Comparison of ENCODE assay signal across 10 cellular contexts in genomic region chr15:40846846-40847224, GRCh38. TPM values are rescaled to one million over a fixed set of nuclear protein-coding genes. Genes with fewer than 3 reads are reported as not detected.
DNase-seq lines count a peak whose midpoint lies in the region; ATAC-seq and TF ChIP-seq lines count a peak whose summit lies in the region.
"Had no signal": no experiment of that assay in that cellular context is flagged by ENCODE, and none has a peak within 500 bp of the region (broad histone marks: within the 10 kb centered on the region; RNA-seq: fewer than 3 reads in every experiment).

No MANE protein-coding gene starts in this region.

- H3F3A ChIP-seq in PC-3 (ENCODE audit: low read length, unreplicated experiment): no peaks in the 10 kb centered on the region

- ATAC-seq in GM21529 (IDR thresholded peaks at IDR 0.05; ENCODE audit: unreplicated experiment): peak; percentile 10
- no peak for ATAC-seq in PC-3
- ATAC-seq in activated CD4-positive, CD25-positive, alpha-beta regulatory T cell treated with anti-CD3 and anti-CD28 coated beads, Interleukin-2, amount 50 U/mL, for 24 hours: no peak
- no peak for ATAC-seq in GM18502 (IDR thresholded peaks at IDR 0.05; ENCODE audit: poor library complexity, unreplicated experiment)

- H3K27me3 ChIP-seq in PC-3 (ENCODE audit: low read length): no peaks in the 10 kb centered on the region
- H3K27me3 ChIP-seq in iPS-15b (ENCODE audit: control insufficient read depth, insufficient read depth, low read length): peaks cover 5% of the 10 kb centered on the region
- no peaks in the 10 kb centered on the region for H3K27me3 ChIP-seq in thyroid gland

- H3K9ac ChIP-seq in PC-3 (ENCODE audit: low read length) (peak overlapping the region; percentile 44), iPS-15b (ENCODE audit: low read depth, low read length) (peak overlapping the region; percentile 6)

- no peaks in the 10 kb centered on the region for H3K9me3 ChIP-seq in PC-3 (ENCODE audit: low read length)
- no peaks in the 10 kb centered on the region for H3K9me3 ChIP-seq in iPS-15b (ENCODE audit: control insufficient read depth, insufficient read depth, low read length)
- H3K9me3 ChIP-seq in thyroid gland: no peaks in the 10 kb centered on the region

- no peaks in the 10 kb centered on the region for H3K9me2 ChIP-seq in PC-3 (replicated peaks; ENCODE audit: low read length)

- H3K27ac ChIP-seq in PC-3 (ENCODE audit: low read length) (peak overlapping the region; percentile 53), thyroid gland (peak overlapping the region; percentile 63 to 90 (median 71))
- H3K27ac ChIP-seq: SJSA1 had no signal

- H3K36me3 ChIP-seq in PC-3 (ENCODE audit: low read depth, low read length) (peaks cover 15% of the 10 kb centered on the region; the same call in 1 of the 2 replicates), iPS-15b (ENCODE audit: control insufficient read depth, insufficient read depth, low read length) (peaks cover 20% of the 10 kb centered on the region), thyroid gland (no peaks in the 10 kb centered on the region)
- H3K36me3 ChIP-seq: SJSA1 had no signal

- no peak overlapping the region for H2AFZ ChIP-seq in PC-3 (ENCODE audit: low read length)

- H4K20me1 ChIP-seq in PC-3 (ENCODE audit: low read length): peaks cover 19% of the 10 kb centered on the region; the same call in 1 of the 2 replicates

- H3K4me1 ChIP-seq in PC-3 (ENCODE audit: insufficient read depth, low read length) (peaks cover 38% of the 10 kb centered on the region), iPS-15b (ENCODE audit: control insufficient read depth, insufficient read depth, low read length) (peaks cover 24% of the 10 kb centered on the region), thyroid gland (peaks cover 22 to 29% of the 10 kb centered on the region in 2 donors)

- no TSS peak for BruUV-seq in PC-3 (replicated peaks; lab: Mats Ljungman, UMichigan)

- intact Hi-C loops in PC-3 (cut with micrococcal nuclease): no loop called here
- intact Hi-C loops in thyroid gland (cut with DNase I): no loop called here

- CTCF ChIA-PET in PC-3 (lab: Charles Lee): interaction anchor here (0.6 to 2.8 kb wide), 3 partner anchors 11 to 45 kb away, joined by 3 to 11 read pairs (median 5); no protein-coding TSS in a partner anchor

- POLR2A ChIA-PET in PC-3 (lab: Charles Lee; ENCODE audit: unreplicated experiment): no interaction called here

- TF ChIP-seq POLR2A in thyroid gland (IDR thresholded peaks at IDR 0.05): no peak

- peak; percentile 34 for DNase-seq in PC-3
- DNase-seq in thyroid gland: peak in 1 of 2 donors; percentile 8
- no peak for DNase-seq in activated effector memory CD4-positive, alpha-beta T cell treated with anti-CD3 and anti-CD28 coated beads, Interleukin-2, amount 50 U/mL, for 16 hours
- DNase-seq: activated effector memory CD4-positive, alpha-beta T cell treated with Interleukin-2 at 50 U/mL for 16 hours had no signal

- H3K4me3 ChIP-seq in PC-3 (ENCODE audit: low read length) (peak overlapping the region; percentile 88), iPS-15b (ENCODE audit: low read depth, low read length) (peak overlapping the region; percentile 31), thyroid gland (replicated peaks in 1 of 3) (no peak overlapping the region)
- H3K4me3 ChIP-seq: SJSA1 had no signal

- H3K4me2 ChIP-seq in PC-3 (ENCODE audit: low read length): peak overlapping the region; percentile 83

- TF ChIP-seq CTCF in PC-3 (conservative IDR thresholded peaks at IDR 0.05; ENCODE audit: low read depth, low read length) (no peak), thyroid gland (IDR thresholded peaks at IDR 0.05) (no peak)

- peaks cover 83% of the 10 kb centered on the region for H3K79me2 ChIP-seq in PC-3 (ENCODE audit: low read length)

RNA-seq across cellular contexts. Expression of gene SPINT1, which starts 3.0 kb away (rescaled TPM):
- 177 and 244 TPM in 2 replicates for total RNA-seq in PC-3 (2014; rRNA removed)
- total RNA-seq in thyroid gland: 100 to 1,000 TPM in 2 of 4 donors, 10 to 100 TPM in 2; 84.3 to 143 (median 113) TPM

RNA-seq across cellular contexts. Expression of gene PPP1R14D, which starts 18.3 kb away (rescaled TPM):
- 0.33 TPM in 1 of 2 replicates, not detected in the other for total RNA-seq in PC-3 (2014; rRNA removed)
- total RNA-seq in thyroid gland: not detected
- total RNA-seq: endothelial cell of umbilical vein, SJSA1 had no signal

RNA-seq across cellular contexts. Expression of gene RHOV, which starts 27.2 kb away (rescaled TPM):
- total RNA-seq in PC-3 (2014; rRNA removed) (39.5 and 52.2 TPM in 2 replicates), thyroid gland (under 1 TPM in 1 of 4 donors, not detected in 3; 0.29 TPM)
- total RNA-seq: SJSA1 had no signal

RNA-seq across cellular contexts. Expression of gene DNAJC17, which starts 39.6 kb away (rescaled TPM):
- 51.2 and 53.3 TPM in 2 replicates for total RNA-seq in PC-3 (2014; rRNA removed)
- 10 to 100 TPM; 21.6 to 51.9 (median 45.8) TPM for total RNA-seq in thyroid gland

RNA-seq across cellular contexts. Expression of gene ZFYVE19, which starts 39.9 kb away (rescaled TPM):
- 32.3 and 39.6 TPM in 2 replicates for total RNA-seq in PC-3 (2014; rRNA removed)
- 10 to 100 TPM; 21.7 to 37.8 (median 22.3) TPM for total RNA-seq in thyroid gland

Comparison
In these comparisons a context has a peak if more than half of its experiments do, and no peak if none do; other contexts are left out.
1. H3K4me3 ChIP-seq: peak in PC-3 (single experiment) and iPS-15b (single experiment); none in thyroid gland (0 of 3).
2. RNA of gene RHOV, which starts 27.2 kb away (total RNA-seq): 39.5 to 52.2 TPM in PC-3; 0.29 TPM in thyroid gland; every median in the first group is over 10 times any median in the second.